19 cellular contexts compared by ENCODE assay signal in the genomic region with DNA sequence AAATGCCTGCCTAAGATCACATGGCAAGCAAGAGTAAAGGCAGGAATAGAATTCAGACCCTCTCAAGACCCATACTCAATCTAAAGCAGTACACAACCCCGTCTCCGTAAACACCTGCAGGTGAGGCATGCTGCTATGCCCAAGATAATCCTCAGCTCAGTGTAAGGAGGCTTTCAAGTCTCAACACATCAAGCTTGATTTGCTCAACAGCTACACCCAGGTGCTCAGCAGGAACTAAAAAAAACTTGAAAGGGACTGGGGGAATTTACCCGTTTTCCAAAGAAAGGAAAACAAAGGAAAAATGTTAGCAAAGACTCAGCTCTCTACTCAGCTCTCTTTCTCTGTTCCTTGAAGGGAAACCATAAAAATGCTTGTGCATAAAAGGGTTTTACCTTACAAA.
DNase-seq lines count a peak whose midpoint lies in the region; ATAC-seq and TF ChIP-seq lines count a peak whose summit lies in the region.
"Had no signal": no experiment of that assay in that cellular context is flagged by ENCODE, and none has a peak within 500 bp of the region (broad histone marks: within the 10 kb centered on the region; RNA-seq: fewer than 3 reads in every experiment).

No MANE protein-coding gene starts in this region.

- H3K4me2 ChIP-seq in mammary epithelial cell (ENCODE audit: insufficient read depth, low read depth, low read length): no peak overlapping the region
- H3K4me2 ChIP-seq: A549, BLaER1 had no signal

- H3K4me1 ChIP-seq in mammary epithelial cell (ENCODE audit: insufficient read depth, low read length): no peaks in the 10 kb centered on the region
- no peaks in the 10 kb centered on the region for H3K4me1 ChIP-seq in breast epithelium
- H3K4me1 ChIP-seq: A549, BLaER1 had no signal

- TF ChIP-seq POLR2A in breast epithelium (IDR thresholded peaks at IDR 0.05): no peak

- DNase-seq in mammary epithelial cell: peak; percentile 40
- no peak for DNase-seq in breast epithelium (ENCODE audit: low spot score in 2 of 2)
- peak; percentile 74 for DNase-seq in epithelial cell of esophagus (ENCODE audit: low read depth)
- peak; percentile 15 for DNase-seq in iPS-NIHi11 (ENCODE audit: low spot score)
- DNase-seq in NCI-H1930 (lab: John Stamatoyannopoulos, UW): no peak
- no peak for DNase-seq in NCI-H2196 treated with DMSO at 0.1 percent for 48 hours (lab: John Stamatoyannopoulos, UW; ENCODE audit: unreplicated experiment)
- DNase-seq: AML-193; CD4-positive, alpha-beta memory T cell; DMS153; DMS79; GDM1; GOT3; H9; IMR-90 had no signal

- H3K27ac ChIP-seq in mammary epithelial cell (ENCODE audit: insufficient read depth, low read depth, low read length): no peak overlapping the region
- no peak overlapping the region for H3K27ac ChIP-seq in breast epithelium
- H3K27ac ChIP-seq: 22Rv1, A549, BLaER1 had no signal

- no peaks in the 10 kb centered on the region for H3K36me3 ChIP-seq in mammary epithelial cell (ENCODE audit: insufficient read depth, low read length)
- H3K36me3 ChIP-seq in breast epithelium: no peaks in the 10 kb centered on the region
- H3K36me3 ChIP-seq: BLaER1 had no signal

- TF ChIP-seq CTCF in mammary epithelial cell (conservative IDR thresholded peaks at IDR 0.05 in 1 of 2, IDR thresholded peaks at IDR 0.05 in 1 of 2; ENCODE audit: extremely low read depth in 1 of 2, insufficient read depth in 1 of 2, low read depth in 1 of 2, low read length in 2 of 2) (no peak), breast epithelium (IDR thresholded peaks at IDR 0.05) (no peak), epithelial cell of esophagus (IDR thresholded peaks at IDR 0.05; ENCODE audit: insufficient read depth, low read depth, low read length, missing control alignments) (no peak)

- BruUV-seq in mammary epithelial cell (replicated peaks; lab: Mats Ljungman, UMichigan): no TSS peak

- no peaks in the 10 kb centered on the region for H3K79me2 ChIP-seq in mammary epithelial cell (ENCODE audit: insufficient read depth, low read length)

- H3K27me3 ChIP-seq in mammary epithelial cell (ENCODE audit: insufficient read depth, low read length) (peaks cover 2% of the 10 kb centered on the region), breast epithelium (no peaks in the 10 kb centered on the region)
- H3K27me3 ChIP-seq: BLaER1 had no signal

- dilution Hi-C loops in mammary epithelial cell (cut with HindIII; ENCODE audit: low sequenced_read_pairs): no loop called here

- H2AFZ ChIP-seq in mammary epithelial cell (ENCODE audit: low read depth, low read length): no peak overlapping the region

- CTCF ChIA-PET in mammary epithelial cell (lab: Charles Lee; ENCODE audit: low non-redundant PET): no interaction called here

- H3K4me3 ChIP-seq in mammary epithelial cell (replicated peaks in 1 of 3; ENCODE audit: insufficient read depth in 1 of 3, low read depth in 2 of 3, low read length in 3 of 3) (no peak overlapping the region), breast epithelium (no peak overlapping the region), epithelial cell of esophagus (ENCODE audit: low read length) (no peak overlapping the region)
- H3K4me3 ChIP-seq: A549, BLaER1, K562 had no signal

- H3K9ac ChIP-seq in mammary epithelial cell (ENCODE audit: insufficient read depth, low read length): no peak overlapping the region
- H3K9ac ChIP-seq: BLaER1 had no signal

- WGBS in mammary epithelial cell (ENCODE audit: low coverage, missing lambda C conversion rate): 33% methylated on average over 3 of the region's 3 CpGs

- in situ Hi-C loops in mammary epithelial cell (cut with MboI; ENCODE audit: low sequenced_read_pairs in 2 of 2): no loop called here

- H3K9me3 ChIP-seq in mammary epithelial cell (replicated peaks; ENCODE audit: insufficient read depth, low read length) (no peaks in the 10 kb centered on the region), breast epithelium (peaks cover 0 to 5% of the 10 kb centered on the region in 2 donors)
- H3K9me3 ChIP-seq: A549, BLaER1 had no signal

- no peaks in the 10 kb centered on the region for H4K20me1 ChIP-seq in mammary epithelial cell (ENCODE audit: insufficient read depth, low read length)
- H4K20me1 ChIP-seq: BLaER1 had no signal

- intact Hi-C loops in mammary epithelial cell (cut with micrococcal nuclease) (no loop called here), breast epithelium (cut with DNase I; ENCODE audit: low total_unique reads) (no loop called here)

- no peak for ATAC-seq in GM19467 (IDR thresholded peaks at IDR 0.05; ENCODE audit: unreplicated experiment)
- ATAC-seq: A549, K562 had no signal

Comparison
In these comparisons a context has a peak if more than half of its experiments do, and no peak if none do; other contexts are left out.
1. DNase-seq: peak in mammary epithelial cell (single experiment), epithelial cell of esophagus (single experiment) and iPS-NIHi11 (single experiment); none in breast epithelium (0 of 2), NCI-H1930 (0 of 2) and NCI-H2196 treated with DMSO at 0.1 percent for 48 hours (single experiment).